In the genomic region with DNA sequence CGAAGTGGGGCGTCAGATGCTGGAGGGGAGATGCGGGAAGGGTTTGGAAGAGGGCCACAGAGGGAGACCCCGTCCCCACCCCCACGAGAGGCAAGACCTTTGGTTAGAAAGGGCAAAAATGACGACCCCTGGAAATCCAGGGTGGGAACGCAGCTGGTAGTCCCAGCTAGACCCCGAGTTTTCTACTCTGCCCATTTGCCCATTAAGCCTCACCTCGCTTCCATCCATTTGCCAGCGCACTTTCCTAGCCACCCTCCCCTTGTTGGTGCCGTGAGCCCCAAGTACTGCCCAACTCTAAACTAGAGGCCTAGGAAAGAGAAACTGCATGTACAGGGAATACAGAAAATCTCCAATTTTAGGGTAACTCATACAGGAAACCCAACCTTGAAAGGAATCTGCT, we compare ENCODE assay signal across 10 cellular contexts. TPM values are rescaled to one million over a fixed set of nuclear protein-coding genes. Genes with fewer than 3 reads are reported as not detected.
A peak's percentile ranks its signal among the peaks of the same experiment; 100 is the strongest.
DNase-seq lines count a peak whose midpoint lies in the region; ATAC-seq and TF ChIP-seq lines count a peak whose summit lies in the region.
"Had no signal": no experiment of that assay in that cellular context is flagged by ENCODE, and none has a peak within 500 bp of the region (broad histone marks: within the 10 kb centered on the region; RNA-seq: fewer than 3 reads in every experiment).

No MANE protein-coding gene starts in this region.

- peak overlapping the region; percentile 22 for H3K4me3 Mint-ChIP-seq in activated CD8-positive, alpha-beta memory T cell treated with anti-CD3 and anti-CD28 coated beads, Interleukin-2, amount 10 ng/mL, durations not matched to agents 7 days and 5 days
- peak overlapping the region; percentile 78 to 95 for H3K4me3 Mint-ChIP-seq in stimulated activated naive CD8-positive, alpha-beta T cell treated with anti-CD3 and anti-CD28 coated beads, Interleukin-15, amount 100 ng/mL, for 72 hours

- peaks cover 51% of the 10 kb centered on the region for H3K27me3 Mint-ChIP-seq in activated CD8-positive, alpha-beta memory T cell treated with anti-CD3 and anti-CD28 coated beads, Interleukin-2, amount 10 ng/mL, durations not matched to agents 7 days and 5 days
- peaks cover 24% of the 10 kb centered on the region for H3K27me3 Mint-ChIP-seq in stimulated activated naive CD8-positive, alpha-beta T cell treated with anti-CD3 and anti-CD28 coated beads, Interleukin-15, amount 100 ng/mL, for 72 hours

- no peaks in the 10 kb centered on the region for H3K9me3 Mint-ChIP-seq in activated CD8-positive, alpha-beta memory T cell treated with anti-CD3 and anti-CD28 coated beads, Interleukin-2, amount 10 ng/mL, durations not matched to agents 7 days and 5 days (ENCODE audit: low read depth)
- no peaks in the 10 kb centered on the region for H3K9me3 Mint-ChIP-seq in stimulated activated naive CD8-positive, alpha-beta T cell treated with anti-CD3 and anti-CD28 coated beads, Interleukin-15, amount 100 ng/mL, for 72 hours

- CTCF ChIA-PET in activated CD8-positive, alpha-beta memory T cell treated with anti-CD3 and anti-CD28 coated beads, Interleukin-2, amount 10 ng/mL, durations not matched to agents 7 days and 5 days (lab: Charles Lee) = interaction anchor here (2.4 kb wide), 1 partner anchor 17 kb away, joined by 26 read pairs; the partner anchor contains the start of gene HYLS1

- intact Hi-C loops in lower lobe of right lung (cut with DNase I) = no loop called here

- H3K9me3 ChIP-seq in lower lobe of right lung = no peaks in the 10 kb centered on the region
- H3K9me3 ChIP-seq: HAP-1 had no signal

- H3K27me3 ChIP-seq in lower lobe of right lung (ENCODE audit: low read depth) = peaks cover 32% of the 10 kb centered on the region

- H3K36me3 ChIP-seq in lower lobe of right lung = peaks cover 8% of the 10 kb centered on the region

- TF ChIP-seq CTCF in astrocyte of the cerebellum (IDR thresholded peaks at IDR 0.05; ENCODE audit: low read depth, low read length, missing control alignments) (no peak), lower lobe of right lung (IDR thresholded peaks at IDR 0.05) (no peak)

- H3K27ac ChIP-seq in lower lobe of right lung = no peak overlapping the region

- H3K4me3 ChIP-seq in astrocyte of the cerebellum (ENCODE audit: low read depth, low read length) (peak overlapping the region; percentile 12), lower lobe of right lung (peak overlapping the region; percentile 73)

- H3K4me1 ChIP-seq in lower lobe of right lung = peaks cover 19% of the 10 kb centered on the region

- H3K4me1 Mint-ChIP-seq in activated CD8-positive, alpha-beta memory T cell treated with anti-CD3 and anti-CD28 coated beads, Interleukin-2, amount 10 ng/mL, durations not matched to agents 7 days and 5 days = peaks cover 34% of the 10 kb centered on the region
- H3K4me1 Mint-ChIP-seq in stimulated activated naive CD8-positive, alpha-beta T cell treated with anti-CD3 and anti-CD28 coated beads, Interleukin-15, amount 100 ng/mL, for 72 hours = peaks cover 30% of the 10 kb centered on the region

- ATAC-seq in activated CD8-positive, alpha-beta memory T cell treated with anti-CD3 and anti-CD28 coated beads, Interleukin-2, amount 10 ng/mL, durations not matched to agents 7 days and 5 days = no peak
- no peak for ATAC-seq in lower lobe of right lung
- no peak for ATAC-seq in stimulated activated naive CD8-positive, alpha-beta T cell treated with anti-CD3 and anti-CD28 coated beads, Interleukin-15, amount 100 ng/mL, for 72 hours

- DNase-seq in activated CD8-positive, alpha-beta memory T cell treated with anti-CD3 and anti-CD28 coated beads, Interleukin-2, amount 10 ng/mL, durations not matched to agents 7 days and 5 days = no peak
- DNase-seq in activated CD8-positive, alpha-beta memory T cell treated with anti-CD3 and anti-CD28 coated beads for 24 hours = no peak
- DNase-seq in astrocyte of the cerebellum (ENCODE audit: low read depth) (no peak), lower lobe of right lung (no peak), hippocampal formation (lab: John Stamatoyannopoulos, UW) (no peak), 8988T (no peak), T-helper 9 cell (no peak)
- DNase-seq in stimulated activated naive CD8-positive, alpha-beta T cell treated with anti-CD3 and anti-CD28 coated beads, Interleukin-15, amount 100 ng/mL, for 72 hours = no peak
- DNase-seq: SW 1271 had no signal

- H3K27ac Mint-ChIP-seq in activated CD8-positive, alpha-beta memory T cell treated with anti-CD3 and anti-CD28 coated beads, Interleukin-2, amount 10 ng/mL, durations not matched to agents 7 days and 5 days = no peak overlapping the region
- no peak overlapping the region for H3K27ac Mint-ChIP-seq in stimulated activated naive CD8-positive, alpha-beta T cell treated with anti-CD3 and anti-CD28 coated beads, Interleukin-15, amount 100 ng/mL, for 72 hours

- in situ Hi-C loops in astrocyte of the cerebellum (cut with HindIII; ENCODE audit: low sequenced_read_pairs) = no loop called here

- peaks cover 13% of the 10 kb centered on the region for H3K36me3 Mint-ChIP-seq in activated CD8-positive, alpha-beta memory T cell treated with anti-CD3 and anti-CD28 coated beads, Interleukin-2, amount 10 ng/mL, durations not matched to agents 7 days and 5 days

RNA-seq across cellular contexts. Expression of gene DDX25, which starts 0.4 kb away (rescaled TPM):
- total RNA-seq in activated CD8-positive, alpha-beta memory T cell treated with anti-CD3 and anti-CD28 coated beads, Interleukin-2, amount 10 ng/mL, durations not matched to agents 7 days and 5 days = under 1 TPM in 1 of 2 experiments, not detected in 1; 0.50 TPM
- total RNA-seq in lower lobe of right lung = not detected

RNA-seq across cellular contexts. Expression of gene PUS3, which starts 1.7 kb away (rescaled TPM):
- 10 to 100 TPM; 11.0 to 13.1 TPM for total RNA-seq in activated CD8-positive, alpha-beta memory T cell treated with anti-CD3 and anti-CD28 coated beads, Interleukin-2, amount 10 ng/mL, durations not matched to agents 7 days and 5 days
- total RNA-seq in lower lobe of right lung = 10.0 TPM

RNA-seq across cellular contexts. Expression of gene HYLS1, which starts 17.2 kb away (rescaled TPM):
- 10 to 100 TPM in 1 of 2 experiments, 1 to 10 TPM in 1; 8.9 to 11.2 TPM for total RNA-seq in activated CD8-positive, alpha-beta memory T cell treated with anti-CD3 and anti-CD28 coated beads, Interleukin-2, amount 10 ng/mL, durations not matched to agents 7 days and 5 days
- total RNA-seq in lower lobe of right lung = 4.5 TPM

RNA-seq across cellular contexts. Expression of gene VSIG10L2, which starts 41.2 kb away (rescaled TPM):
- not detected for total RNA-seq in activated CD8-positive, alpha-beta memory T cell treated with anti-CD3 and anti-CD28 coated beads, Interleukin-2, amount 10 ng/mL, durations not matched to agents 7 days and 5 days
- total RNA-seq in lower lobe of right lung = not detected
